ENCODE assay signal across 20 cellular contexts in the genomic region with DNA sequence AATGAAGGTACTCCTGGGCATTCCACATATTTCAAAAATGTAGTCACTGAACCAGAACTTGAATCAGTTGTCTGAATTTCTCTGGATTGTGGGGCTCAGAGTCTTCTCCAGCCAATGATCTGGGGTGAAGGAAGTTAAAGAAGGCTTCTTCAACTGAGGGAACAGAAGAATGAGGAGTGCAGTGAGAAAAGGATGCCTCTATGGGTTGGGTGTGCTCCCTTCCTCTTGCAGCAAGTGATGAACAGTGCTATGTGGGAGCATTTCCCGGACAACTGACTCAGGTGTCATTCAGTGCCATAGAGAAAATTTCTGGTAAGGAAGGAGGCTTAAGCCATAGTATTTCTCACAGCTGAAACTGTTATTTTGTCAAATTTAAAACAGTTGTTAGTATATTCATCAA. TPM values are rescaled to one million over a fixed set of nuclear protein-coding genes. Genes with fewer than 3 reads are reported as not detected.
DNase-seq lines count a peak whose midpoint lies in the region; ATAC-seq lines count a peak whose summit lies in the region.
"Had no signal": no experiment of that assay in that cellular context is flagged by ENCODE, and none has a peak within 500 bp of the region (broad histone marks: within the 10 kb centered on the region; RNA-seq: fewer than 3 reads in every experiment).

No MANE protein-coding gene starts in this region.

- DNase-seq in activated T-cell treated with anti-CD3 and anti-CD28 coated beads, Interleukin-2, amount 50 U/mL, for 24 hours: no peak
- DNase-seq in activated T-cell treated with anti-CD3 and anti-CD28 coated beads, Interleukin-2, amount 50 U/mL, for 4 hours: no peak
- DNase-seq in NCI-H226: peak; percentile 28
- no peak for DNase-seq in effector memory CD8-positive, alpha-beta T cell
- DNase-seq in mucosa of gallbladder (ENCODE audit: low spot score): no peak
- DNase-seq: activated CD8-positive, alpha-beta memory T cell treated with anti-CD3 and anti-CD28 coated beads, Interleukin-2, amount 50 U/mL, for 4 hours; activated naive CD4-positive, alpha-beta T cell treated with anti-CD3 and anti-CD28 coated beads, Interleukin-2, amount 50 U/mL, for 16 hours; H9; islet precursor cell; NCI-H2029 treated with DMSO at 0.1 percent for 48 hours; NCI-H510A had no signal

- H3K4me3 Mint-ChIP-seq in activated T-cell treated with anti-CD3 and anti-CD28 coated beads, Interleukin-2, amount 50 U/mL, for 24 hours: no peak overlapping the region
- H3K4me3 Mint-ChIP-seq in activated T-cell treated with anti-CD3 and anti-CD28 coated beads, Interleukin-2, amount 50 U/mL, for 4 hours: no peak overlapping the region
- H3K4me3 Mint-ChIP-seq in effector memory CD8-positive, alpha-beta T cell: peak overlapping the region; percentile 5 to 38
- H3K4me3 Mint-ChIP-seq: CD14-positive monocyte; dendritic cell treated with granulocyte-macrophage colony-stimulating factor and Interleukin-4, amounts not matched to agents 40 ng/mL and 50 ng/mL, for 4 days; H9; neural crest cell; T-helper 1 cell treated with Interleukin-12 subunit alpha and Interleukin-12 subunit beta and Interleukin-4 antibody, amounts not matched to agents 30 μg/mL and 1 μg/mL, for 36 hours had no signal

- H3K27ac Mint-ChIP-seq in activated T-cell treated with anti-CD3 and anti-CD28 coated beads, Interleukin-2, amount 50 U/mL, for 24 hours: peak overlapping the region; percentile 48
- peak overlapping the region; percentile 35 to 61 for H3K27ac Mint-ChIP-seq in effector memory CD8-positive, alpha-beta T cell
- H3K27ac Mint-ChIP-seq: dendritic cell treated with granulocyte-macrophage colony-stimulating factor and Interleukin-4, amounts not matched to agents 40 ng/mL and 50 ng/mL, for 4 days; H9; T-helper 1 cell treated with Interleukin-12 subunit alpha and Interleukin-12 subunit beta and Interleukin-4 antibody, amounts not matched to agents 30 μg/mL and 1 μg/mL, for 36 hours had no signal

- no peak for ATAC-seq in activated T-cell treated with anti-CD3 and anti-CD28 coated beads, Interleukin-2, amount 50 U/mL, for 4 hours
- ATAC-seq in effector memory CD8-positive, alpha-beta T cell (replicated peaks): no peak
- ATAC-seq in HG02571 (IDR thresholded peaks at IDR 0.05; ENCODE audit: unreplicated experiment): no peak
- no peak for ATAC-seq in GM19463 (IDR thresholded peaks at IDR 0.05; ENCODE audit: unreplicated experiment)

- no peak overlapping the region for H3K4me3 ChIP-seq in skeletal muscle tissue (ENCODE audit: low read length in 3 of 3)
- H3K4me3 ChIP-seq: hepatocyte, thoracic aorta had no signal

- H3K27ac ChIP-seq in skeletal muscle tissue (ENCODE audit: low read depth, low read length): peak overlapping the region; percentile 5
- H3K27ac ChIP-seq: hepatocyte, thoracic aorta had no signal

- H3K9ac ChIP-seq in skeletal muscle tissue (ENCODE audit: low read depth in 1 of 3, low read length in 3 of 3): peak overlapping the region in 1 of 3 donors; percentile 20

- peaks cover 24% of the 10 kb centered on the region for H3K36me3 Mint-ChIP-seq in activated T-cell treated with anti-CD3 and anti-CD28 coated beads, Interleukin-2, amount 50 U/mL, for 24 hours (ENCODE audit: low read depth)
- H3K36me3 Mint-ChIP-seq in activated T-cell treated with anti-CD3 and anti-CD28 coated beads, Interleukin-2, amount 50 U/mL, for 4 hours (ENCODE audit: insufficient read depth): peaks cover 16% of the 10 kb centered on the region
- H3K36me3 Mint-ChIP-seq in effector memory CD8-positive, alpha-beta T cell (ENCODE audit: insufficient read depth): peaks cover 14% of the 10 kb centered on the region

- no peaks in the 10 kb centered on the region for H3K9me3 ChIP-seq in skeletal muscle tissue (ENCODE audit: control insufficient read depth in 3 of 3, low read length in 3 of 3)
- H3K9me3 ChIP-seq: thoracic aorta had no signal

- no peaks in the 10 kb centered on the region for H3K36me3 ChIP-seq in skeletal muscle tissue (ENCODE audit: control insufficient read depth in 3 of 3, insufficient read depth in 3 of 3, low read length in 3 of 3)
- H3K36me3 ChIP-seq: thoracic aorta had no signal

- no peaks in the 10 kb centered on the region for H3K9me3 Mint-ChIP-seq in activated T-cell treated with anti-CD3 and anti-CD28 coated beads, Interleukin-2, amount 50 U/mL, for 24 hours
- no peaks in the 10 kb centered on the region for H3K9me3 Mint-ChIP-seq in activated T-cell treated with anti-CD3 and anti-CD28 coated beads, Interleukin-2, amount 50 U/mL, for 4 hours
- H3K9me3 Mint-ChIP-seq in effector memory CD8-positive, alpha-beta T cell: no peaks in the 10 kb centered on the region
- H3K9me3 Mint-ChIP-seq: CD14-positive monocyte; dendritic cell treated with granulocyte-macrophage colony-stimulating factor and Interleukin-4, amounts not matched to agents 40 ng/mL and 50 ng/mL, for 4 days; H9; T-helper 1 cell treated with Interleukin-12 subunit alpha and Interleukin-12 subunit beta and Interleukin-4 antibody, amounts not matched to agents 30 μg/mL and 1 μg/mL, for 36 hours had no signal

- H3K27me3 ChIP-seq in skeletal muscle tissue (ENCODE audit: control insufficient read depth in 3 of 3, insufficient read depth in 3 of 3, low read length in 3 of 3): no peaks in the 10 kb centered on the region
- H3K27me3 ChIP-seq: hepatocyte had no signal

- H3K27me3 Mint-ChIP-seq in activated T-cell treated with anti-CD3 and anti-CD28 coated beads, Interleukin-2, amount 50 U/mL, for 24 hours: no peaks in the 10 kb centered on the region
- H3K27me3 Mint-ChIP-seq in activated T-cell treated with anti-CD3 and anti-CD28 coated beads, Interleukin-2, amount 50 U/mL, for 4 hours (ENCODE audit: low read depth): no peaks in the 10 kb centered on the region
- H3K27me3 Mint-ChIP-seq in effector memory CD8-positive, alpha-beta T cell: no peaks in the 10 kb centered on the region
- H3K27me3 Mint-ChIP-seq: dendritic cell treated with granulocyte-macrophage colony-stimulating factor and Interleukin-4, amounts not matched to agents 40 ng/mL and 50 ng/mL, for 4 days had no signal

- H3K4me1 ChIP-seq in skeletal muscle tissue (ENCODE audit: control insufficient read depth in 3 of 3, insufficient read depth in 3 of 3, low read length in 3 of 3): peaks cover 6 to 14% (median 7%) of the 10 kb centered on the region in 3 donors

- peaks cover 76% of the 10 kb centered on the region for H3K4me1 Mint-ChIP-seq in activated T-cell treated with anti-CD3 and anti-CD28 coated beads, Interleukin-2, amount 50 U/mL, for 24 hours (ENCODE audit: low read depth)
- H3K4me1 Mint-ChIP-seq in activated T-cell treated with anti-CD3 and anti-CD28 coated beads, Interleukin-2, amount 50 U/mL, for 4 hours (ENCODE audit: low read depth): peaks cover 78% of the 10 kb centered on the region
- H3K4me1 Mint-ChIP-seq in effector memory CD8-positive, alpha-beta T cell (ENCODE audit: low read depth in 2 of 2): peaks cover 42 to 73% of the 10 kb centered on the region in 2 donors
- H3K4me1 Mint-ChIP-seq: neural crest cell had no signal

RNA-seq across cellular contexts. Expression of gene LNPEP, which starts 7.9 kb away (rescaled TPM):
- 10 to 100 TPM; 20.3 to 22.9 (median 20.6) TPM for total RNA-seq in activated T-cell treated with anti-CD3 and anti-CD28 coated beads, Interleukin-2, amount 50 U/mL, for 4 hours
- total RNA-seq in skeletal muscle tissue: 57.4 TPM
- total RNA-seq in mucosa of gallbladder: 37.1 TPM

Comparison
In these comparisons a context has a peak if more than half of its experiments do, and no peak if none do; other contexts are left out.
1. H3K4me3 Mint-ChIP-seq: peak in effector memory CD8-positive, alpha-beta T cell (2 of 2); none in activated T-cell treated with anti-CD3 and anti-CD28 coated beads, Interleukin-2, amount 50 U/mL, for 24 hours (single experiment) and activated T-cell treated with anti-CD3 and anti-CD28 coated beads, Interleukin-2, amount 50 U/mL, for 4 hours (single experiment).